18 cellular contexts compared by ENCODE assay signal in genomic region chr22:30217698-30218565, GRCh38. TPM values are rescaled to one million over a fixed set of nuclear protein-coding genes. Genes with fewer than 3 reads are reported as not detected.
DNase-seq lines count a peak whose midpoint lies in the region; ATAC-seq and TF ChIP-seq lines count a peak whose summit lies in the region.
"Had no signal": no experiment of that assay in that cellular context is flagged by ENCODE, and none has a peak within 500 bp of the region (broad histone marks: within the 10 kb centered on the region; RNA-seq: fewer than 3 reads in every experiment).

No MANE protein-coding gene starts in this region.

- no peaks in the 10 kb centered on the region for H3K27me3 ChIP-seq in breast epithelium
- H3K27me3 ChIP-seq in ascending aorta = no peaks in the 10 kb centered on the region
- H3K27me3 ChIP-seq in aorta (ENCODE audit: control insufficient read depth in 1 of 2, insufficient read depth in 2 of 2, low read length in 1 of 2) = no peaks in the 10 kb centered on the region
- H3K27me3 ChIP-seq: BLaER1, uterus had no signal

- H3K36me3 Mint-ChIP-seq in MCF 10A (ENCODE audit: insufficient read depth, unreplicated experiment) = peaks cover 6% of the 10 kb centered on the region
- H3K36me3 Mint-ChIP-seq: immature natural killer cell; naive thymus-derived CD8-positive, alpha-beta T cell had no signal

- POLR2A ChIA-PET in MCF 10A (lab: Yijun Ruan, JAX) = no interaction called here

- H3K27ac ChIP-seq in breast epithelium (peak overlapping the region; percentile 74 to 81), ascending aorta (peak overlapping the region; percentile 62 to 84), aorta (ENCODE audit: low read depth in 1 of 2, low read length in 2 of 2) (peak overlapping the region in 1 of 2 donors; percentile 55)
- H3K27ac ChIP-seq: BLaER1, HL-60, uterus, VCaP had no signal

- ATAC-seq in aorta (ENCODE audit: low FRiP score) = peak; percentile 73
- ATAC-seq: activated T-cell treated with anti-CD3 and anti-CD28 coated beads, Interleukin-2, amount 50 U/mL, for 4 hours; naive thymus-derived CD8-positive, alpha-beta T cell; Right ventricle myocardium inferior had no signal

- H3K4me3 ChIP-seq in breast epithelium (no peak overlapping the region), ascending aorta (peak overlapping the region in 1 of 2 donors; percentile 40), aorta (ENCODE audit: low read length in 2 of 2) (no peak overlapping the region)
- H3K4me3 ChIP-seq: BLaER1, uterus had no signal

- no peaks in the 10 kb centered on the region for H3K9me3 Mint-ChIP-seq in MCF 10A (ENCODE audit: unreplicated experiment)
- H3K9me3 Mint-ChIP-seq: activated T-cell treated with anti-CD3 and anti-CD28 coated beads, Interleukin-2, amount 50 U/mL, for 4 hours; immature natural killer cell; naive thymus-derived CD8-positive, alpha-beta T cell had no signal

- H3K9me3 ChIP-seq in breast epithelium (no peaks in the 10 kb centered on the region), ascending aorta (no peaks in the 10 kb centered on the region), aorta (ENCODE audit: control insufficient read depth, low read length) (no peaks in the 10 kb centered on the region)
- H3K9me3 ChIP-seq: BLaER1, uterus had no signal

- intact Hi-C loops in breast epithelium (cut with DNase I; ENCODE audit: low total_unique reads) (no loop called here), MCF 10A (cut with micrococcal nuclease) (no loop called here), ascending aorta (cut with DNase I) (no loop called here), aorta (cut with DNase I) (loop anchor here in 1 of 2 donors (5.0 kb wide), 1 partner anchor 34 kb away; no protein-coding TSS in a partner anchor)

- TF ChIP-seq CTCF in breast epithelium (IDR thresholded peaks at IDR 0.05) (no peak), MCF 10A (IDR thresholded peaks at IDR 0.05; ENCODE audit: unreplicated experiment) (no peak), ascending aorta (IDR thresholded peaks at IDR 0.05) (no peak)

- H3K27ac Mint-ChIP-seq in MCF 10A (ENCODE audit: low read depth, unreplicated experiment) = no peak overlapping the region

- H3K4me1 ChIP-seq in breast epithelium (peaks cover 3 to 6% of the 10 kb centered on the region in 2 donors), ascending aorta (peaks cover 3 to 8% of the 10 kb centered on the region in 2 donors), aorta (ENCODE audit: control insufficient read depth in 1 of 2, insufficient read depth in 2 of 2, low read length in 2 of 2) (peaks cover 0 to 2% of the 10 kb centered on the region in 2 donors)
- H3K4me1 ChIP-seq: uterus had no signal

- H3K4me1 Mint-ChIP-seq in MCF 10A (ENCODE audit: insufficient read depth, unreplicated experiment) = peaks cover 11% of the 10 kb centered on the region

- DNase-seq in breast epithelium (ENCODE audit: low spot score in 2 of 2) (no peak), MCF 10A (ENCODE audit: unreplicated experiment) (no peak), ascending aorta (ENCODE audit: low spot score in 2 of 2) (peak in 1 of 2 donors; percentile 79), myocyte (ENCODE audit: low read depth) (peak; percentile 53), aorta (peak; percentile 77 to 83), amniotic stem cell (lab: John Stamatoyannopoulos, UW) (no peak), NOMO-1 treated with DMSO at 0.1 percent for 48 hours (lab: John Stamatoyannopoulos, UW; ENCODE audit: unreplicated experiment) (no peak)
- no peak for DNase-seq in activated CD4-positive, CD25-positive, alpha-beta regulatory T cell treated with anti-CD3 and anti-CD28 coated beads, Interleukin-2, amount 50 U/mL, for 72 hours
- DNase-seq: activated T-cell treated with anti-CD3 and anti-CD28 coated beads, Interleukin-2, amount 50 U/mL, for 4 hours; cerebellar nuclear complex; immature natural killer cell; naive thymus-derived CD8-positive, alpha-beta T cell; NCI-H446 treated with DMSO at 0.1 percent for 48 hours; uterus had no signal

- H3K27me3 Mint-ChIP-seq in MCF 10A (ENCODE audit: insufficient read depth, unreplicated experiment) = no peaks in the 10 kb centered on the region
- H3K27me3 Mint-ChIP-seq: naive thymus-derived CD8-positive, alpha-beta T cell had no signal

- BruUV-seq in MCF 10A (replicated peaks; lab: Mats Ljungman, UMichigan) = no TSS peak

- no peak for TF ChIP-seq POLR2A in breast epithelium (IDR thresholded peaks at IDR 0.05)

- 1 to 6% methylated on average over 23 of the region's 23 CpGs for WGBS in aorta, 2 donors

- CTCF ChIA-PET in MCF 10A (lab: Yijun Ruan, JAX) = interaction anchor here (0.6 kb wide), 1 partner anchor 109 kb away, joined by 3 read pairs; no protein-coding TSS in a partner anchor

- H3K36me3 ChIP-seq in breast epithelium = no peaks in the 10 kb centered on the region
- no peaks in the 10 kb centered on the region for H3K36me3 ChIP-seq in ascending aorta
- no peaks in the 10 kb centered on the region for H3K36me3 ChIP-seq in aorta (ENCODE audit: control insufficient read depth in 1 of 2, insufficient read depth in 2 of 2, low read length in 1 of 2)
- H3K36me3 ChIP-seq: BLaER1, uterus had no signal

- no peak overlapping the region for H3K4me3 Mint-ChIP-seq in MCF 10A (ENCODE audit: unreplicated experiment)
- H3K4me3 Mint-ChIP-seq: activated T-cell treated with anti-CD3 and anti-CD28 coated beads, Interleukin-2, amount 50 U/mL, for 4 hours; immature natural killer cell; naive thymus-derived CD8-positive, alpha-beta T cell had no signal

RNA-seq across cellular contexts. Expression of gene LIF, which starts 28.6 kb away (rescaled TPM):
- total RNA-seq in breast epithelium (1 to 10 TPM; 1.4 to 9.5 (median 1.6) TPM), MCF 10A (2022) (9.5 and 19.3 TPM in 2 replicates), ascending aorta (not detected), myocyte (13.5 and 14.8 TPM in 2 replicates), aorta (1 to 10 TPM; 4.5 to 6.6 TPM)
- 151 TPM for polyA plus RNA-seq in myocyte (2012)
- 1 to 10 TPM; 1.3 to 2.3 TPM for polyA plus RNA-seq in aorta
- total RNA-seq: naive thymus-derived CD8-positive, alpha-beta T cell had no signal
- polyA plus RNA-seq: naive thymus-derived CD8-positive, alpha-beta T cell had no signal

RNA-seq across cellular contexts. Expression of gene OSM, which starts 48.7 kb away (rescaled TPM):
- total RNA-seq in breast epithelium (1 to 10 TPM; 1.3 to 2.5 (median 1.3) TPM), MCF 10A (2022) (not detected in 2 replicates), ascending aorta (not detected), myocyte (not detected in 2 replicates), aorta (1 to 10 TPM; 1.4 to 3.9 TPM)
- 0.08 TPM for polyA plus RNA-seq in myocyte (2012)
- 1 to 10 TPM; 1.4 to 1.6 TPM for polyA plus RNA-seq in aorta

Comparison
In these comparisons a context has a peak if more than half of its experiments do, and no peak if none do; other contexts are left out.
1. DNase-seq: peak in myocyte (single experiment) and aorta (2 of 2); none in breast epithelium (0 of 2), MCF 10A (single experiment), activated CD4-positive, CD25-positive, alpha-beta regulatory T cell treated with anti-CD3 and anti-CD28 coated beads, Interleukin-2, amount 50 U/mL, for 72 hours (single experiment), amniotic stem cell (single experiment) and NOMO-1 treated with DMSO at 0.1 percent for 48 hours (single experiment).